8 cellular contexts compared by ENCODE assay signal in the genomic region with DNA sequence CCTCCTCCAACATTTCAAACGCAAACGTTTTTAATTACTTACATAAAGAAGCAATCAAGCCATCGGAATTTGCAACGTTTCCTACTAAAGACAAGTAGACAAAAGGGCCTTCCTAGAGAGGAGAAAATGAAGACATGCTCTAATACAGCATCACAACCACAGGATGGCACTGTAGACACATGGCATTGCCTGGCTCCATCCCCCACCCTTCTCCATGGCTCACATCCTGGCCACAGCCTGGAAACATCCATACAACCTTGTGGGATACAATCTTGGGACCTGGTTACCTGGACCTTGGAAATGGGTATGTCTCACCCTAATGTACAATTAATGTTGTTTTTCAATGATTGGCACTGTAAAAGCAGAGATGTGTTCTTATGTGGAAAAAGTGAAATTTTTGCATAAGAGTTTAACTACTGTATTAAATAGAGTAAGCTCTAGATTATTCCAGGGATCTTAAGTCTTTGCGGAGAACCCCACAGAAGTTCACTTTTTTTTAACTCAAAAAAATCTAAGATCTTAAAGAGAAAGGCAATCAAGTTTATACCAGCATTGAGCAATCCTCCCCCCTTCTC. TPM values are rescaled to one million over a fixed set of nuclear protein-coding genes. Genes with fewer than 3 reads are reported as not detected.
DNase-seq lines count a peak whose midpoint lies in the region; ATAC-seq and TF ChIP-seq lines count a peak whose summit lies in the region.

No MANE protein-coding gene starts in this region.

- H4K8ac ChIP-seq in IMR-90 (ENCODE audit: low read depth in 2 of 2, low read length in 2 of 2) = peak overlapping the region in 1 of 2 experiments; percentile 26; a peak in 1 of 4 replicates

- H3K4me2 ChIP-seq in IMR-90 (ENCODE audit: low read depth, low read length) = no peak overlapping the region

- TF ChIP-seq CTCF in IMR-90 (conservative IDR thresholded peaks at IDR 0.05; ENCODE audit: low read depth, low read length) (peak; percentile 94), Panc1 (IDR thresholded peaks at IDR 0.05) (peak; percentile 78), tibial nerve (IDR thresholded peaks at IDR 0.05) (peak; percentile 45 to 81 (median 66))

- no peak overlapping the region for H2BK120ac ChIP-seq in IMR-90 (ENCODE audit: low read depth, low read length)

- H4K91ac ChIP-seq in IMR-90 (ENCODE audit: insufficient read depth, low read depth, low read length) = no peak overlapping the region

- peak; percentile 80 for ATAC-seq in Right ventricle myocardium inferior
- ATAC-seq in IMR-90 (ENCODE audit: low read depth) = peak; percentile 98
- ATAC-seq in Panc1 = peak; percentile 91

- no peak overlapping the region for H3K27ac ChIP-seq in IMR-90 (ENCODE audit: insufficient read depth, low read length)
- no peak overlapping the region for H3K27ac ChIP-seq in Panc1 (ENCODE audit: low read length)
- no peak overlapping the region for H3K27ac ChIP-seq in tibial nerve

- H3K56ac ChIP-seq in IMR-90 (ENCODE audit: extremely low read depth, insufficient read depth, low read length) = no peak overlapping the region

- no peak overlapping the region for H2AK5ac ChIP-seq in IMR-90 (ENCODE audit: low read depth, low read length)

- H2BK15ac ChIP-seq in IMR-90 (ENCODE audit: low read depth, low read length) = no peak overlapping the region

- no peak overlapping the region for H3K4ac ChIP-seq in IMR-90 (ENCODE audit: low read depth, low read length)

- TF ChIP-seq RAD21 in IMR-90 (IDR thresholded peaks at IDR 0.05; ENCODE audit: low read length) = peak; percentile 98

- peaks cover 9 to 15% of the 10 kb centered on the region in 2 experiments; a peak in 3 of 4 replicates for H3K79me1 ChIP-seq in IMR-90 (ENCODE audit: low read depth in 1 of 2, low read length in 2 of 2)

- no peak for DNase-seq in Right ventricle myocardium inferior (ENCODE audit: missing footprints)
- DNase-seq in cardiac septum (ENCODE audit: low spot score) = no peak
- DNase-seq in IMR-90 = peak; percentile 81
- peak; percentile 67 for DNase-seq in Panc1 (ENCODE audit: low read depth, low spot score)
- DNase-seq in cerebellum (ENCODE audit: low spot score) = peak; percentile 77
- DNase-seq in left kidney (ENCODE audit: low read depth, low spot score) = peak; percentile 88
- peak in 1 of 2 donors; percentile 18 for DNase-seq in tibial nerve (ENCODE audit: low spot score in 2 of 2)
- no peak for DNase-seq in activated gamma-delta T cell treated with Interleukin-2 at 50 U/mL for 16 hours

- TF ChIP-seq POLR2A in IMR-90 (IDR thresholded peaks at IDR 0.05; ENCODE audit: low read depth, low read length) = peak; percentile 61; the same call in 1 of the 2 replicates
- TF ChIP-seq POLR2A in tibial nerve (IDR thresholded peaks at IDR 0.05) = no peak

- no peak overlapping the region for H3K9ac ChIP-seq in IMR-90 (ENCODE audit: low read depth, low read length)

- in situ Hi-C loops in IMR-90 (cut with MboI; ENCODE audit: low sequenced_read_pairs) = loop anchor here (10.0 to 25.0 kb wide), 5 partner anchors 415 to 1392 kb away; a partner anchor contains a TSS
- in situ Hi-C loops in Panc1 (cut with HindIII; ENCODE audit: low pct_unique_long_range_greater_than_20kb, low sequenced_read_pairs) = no loop called here

- H2BK20ac ChIP-seq in IMR-90 (ENCODE audit: low read depth, low read length) = no peak overlapping the region

- H3K4me1 ChIP-seq in IMR-90 (ENCODE audit: control insufficient read depth, insufficient read depth, low read length) (peaks cover 5% of the 10 kb centered on the region), Panc1 (ENCODE audit: control insufficient read depth, insufficient read depth, low read length) (no peaks in the 10 kb centered on the region), tibial nerve (peaks cover 0 to 15% (median 0%) of the 10 kb centered on the region in 4 donors)

- H2BK5ac ChIP-seq in IMR-90 (ENCODE audit: low read depth, low read length, poor library complexity, severe bottlenecking) = no peak overlapping the region

- dilution Hi-C loops in IMR-90 (cut with HindIII; ENCODE audit: low sequenced_read_pairs, unreplicated experiment) = no loop called here

- intact Hi-C loops in Right ventricle myocardium inferior (cut with DNase I) (loop anchor here (1.0 kb wide), 1 partner anchor 178 kb away; no protein-coding TSS in a partner anchor), cardiac septum (cut with DNase I) (loop anchor here (1.0 kb wide), 1 partner anchor 178 kb away; no protein-coding TSS in a partner anchor), IMR-90 (cut with micrococcal nuclease) (loop anchor here (1.0 to 10.0 kb wide), 10 partner anchors 178 to 1400 kb away; a partner anchor contains a TSS), Panc1 (cut with micrococcal nuclease; ENCODE audit: unreplicated experiment) (loop anchor here (5.0 kb wide), 1 partner anchor 177 kb away; no protein-coding TSS in a partner anchor)

- H3K36me3 ChIP-seq in IMR-90 (ENCODE audit: control insufficient read depth, insufficient read depth, low read length) = peaks cover 21% of the 10 kb centered on the region
- H3K36me3 ChIP-seq in Panc1 (ENCODE audit: control insufficient read depth, insufficient read depth, low read length) = no peaks in the 10 kb centered on the region
- H3K36me3 ChIP-seq in tibial nerve = peaks cover 0 to 33% (median 0%) of the 10 kb centered on the region in 3 donors

- no peak overlapping the region for H3K23ac ChIP-seq in IMR-90 (ENCODE audit: low read depth, low read length)

- TF ChIP-seq EP300 in tibial nerve (IDR thresholded peaks at IDR 0.05) = no peak

- H3K4me3 ChIP-seq in IMR-90 (ENCODE audit: insufficient read depth, low read depth, low read length) (no peak overlapping the region), Panc1 (ENCODE audit: low read depth in 2 of 2, low read length in 2 of 2) (no peak overlapping the region), tibial nerve (no peak overlapping the region)

- H4K5ac ChIP-seq in IMR-90 (ENCODE audit: low read depth, low read length) = no peak overlapping the region

- no TSS peak for BruUV-seq in IMR-90 (replicated peaks; lab: Mats Ljungman, UMichigan)
- no TSS peak for BruUV-seq in Panc1 (replicated peaks; lab: Mats Ljungman, UMichigan)

- CTCF ChIA-PET in IMR-90 (lab: Yijun Ruan, JAX) (interaction anchor here (0.6 to 1.4 kb wide), 3 partner anchors 10 to 688 kb away, joined by 3 to 6 read pairs (median 4); no protein-coding TSS in a partner anchor), Panc1 (lab: Charles Lee) (no interaction called here)

- no peak overlapping the region for H3K18ac ChIP-seq in IMR-90 (ENCODE audit: low read depth, low read length)

- H4K20me1 ChIP-seq in IMR-90 (ENCODE audit: insufficient read depth, low read length) = peaks cover 2% of the 10 kb centered on the region; the same call in 1 of the 2 replicates

- H3K27me3 ChIP-seq in IMR-90 (ENCODE audit: control insufficient read depth, insufficient read depth, low read length) (no peaks in the 10 kb centered on the region), Panc1 (ENCODE audit: control insufficient read depth, insufficient read depth, low read length) (no peaks in the 10 kb centered on the region), tibial nerve (no peaks in the 10 kb centered on the region)

- peak overlapping the region; percentile 66 for H2AK9ac ChIP-seq in IMR-90 (replicated peaks; ENCODE audit: low read depth, low read length, poor library complexity)

- no CpG with 5 or more reads among the region's 5 CpGs for WGBS in IMR-90 (ENCODE audit: extremely low coverage in 2 of 2, insufficient read length in 1 of 2), 2 experiments
- WGBS in tibial nerve, 2 donors = 31 to 43% methylated on average over 5 of the region's 5 CpGs

- H2AFZ ChIP-seq in IMR-90 (replicated peaks; ENCODE audit: low read length, poor library complexity) = peak overlapping the region; percentile 35

- H3K14ac ChIP-seq in IMR-90 (replicated peaks; ENCODE audit: low read depth, low read length) = no peak overlapping the region

- H3K9me3 ChIP-seq in IMR-90 (ENCODE audit: control insufficient read depth, insufficient read depth, low read length) = no peaks in the 10 kb centered on the region
- no peaks in the 10 kb centered on the region for H3K9me3 ChIP-seq in Panc1 (ENCODE audit: control insufficient read depth, insufficient read depth, low read depth, low read length)
- no peaks in the 10 kb centered on the region for H3K9me3 ChIP-seq in tibial nerve

- POLR2A ChIA-PET in IMR-90 (lab: Charles Lee; ENCODE audit: unreplicated experiment) = no interaction called here
- POLR2A ChIA-PET in Panc1 (lab: Charles Lee) = no interaction called here

- 0 out of 2 replicates have a peak, but pooled peaks cover 8% of the 10 kb centered on the region for H3K9me1 ChIP-seq in IMR-90 (ENCODE audit: insufficient read depth, low read length)

TF ChIP-seq in IMR-90, 13 proteins besides CTCF, POLR2A, EP300 and RAD21 (continues in another document):
- peak; percentile 32; the same call in 1 of the 2 replicates for TF ChIP-seq CEBPB (IDR thresholded peaks at IDR 0.05; ENCODE audit: low read depth, low read length)
- TF ChIP-seq CHD1 (IDR thresholded peaks at IDR 0.05; ENCODE audit: low read depth, low read length) = no peak
- peak; percentile 54; the same call in 1 of the 2 replicates for TF ChIP-seq MAZ (IDR thresholded peaks at IDR 0.05; ENCODE audit: borderline replicate concordance, low read depth, low read length)

RNA-seq across cellular contexts. Expression of a gene that starts 21.5 kb away (rescaled TPM):
- total RNA-seq in Right ventricle myocardium inferior (5.8 TPM), cardiac septum (6.7 TPM), IMR-90 (2012; rRNA removed) (57.9 and 78.6 TPM in 2 replicates), Panc1 (2021; ENCODE audit: unreplicated experiment) (60.9 TPM), cerebellum (24.6 TPM), tibial nerve (10 to 100 TPM; 66.6 to 89.4 (median 83.2) TPM)
- polyA plus RNA-seq in IMR-90 (2012; rRNA removed) = 65.3 and 71.1 TPM in 2 replicates
- 69.8 and 135 TPM in 2 replicates for polyA plus RNA-seq in IMR-90 (2012; cell fraction: cytosol; rRNA removed)
- polyA plus RNA-seq in IMR-90 (2012; cell fraction: nucleus; rRNA removed; ENCODE audit: low replicate concordance) = 30.9 and 44.7 TPM in 2 replicates
- 56.6 TPM for polyA plus RNA-seq in Panc1 (2012; ENCODE audit: insufficient read length)

RNA-seq across cellular contexts. Expression of a gene that starts 41.5 kb away (rescaled TPM):
- total RNA-seq in Right ventricle myocardium inferior (0.57 TPM), cardiac septum (0.27 TPM), IMR-90 (2012; rRNA removed) (not detected in 2 replicates), Panc1 (2021; ENCODE audit: unreplicated experiment) (not detected), cerebellum (0.18 TPM), tibial nerve (under 1 TPM; 0.20 to 0.87 (median 0.25) TPM)
- polyA plus RNA-seq in IMR-90 (2012; rRNA removed) = not detected in 2 replicates
- polyA plus RNA-seq in IMR-90 (2012; cell fraction: cytosol; rRNA removed) = not detected in 2 replicates
- not detected in 2 replicates for polyA plus RNA-seq in IMR-90 (2012; cell fraction: nucleus; rRNA removed; ENCODE audit: low replicate concordance)
- 0.10 TPM for polyA plus RNA-seq in Panc1 (2012; ENCODE audit: insufficient read length)

Comparison
In these comparisons a context has a peak if more than half of its experiments do, and no peak if none do; other contexts are left out.
1. DNase-seq: peak in IMR-90 (single experiment), Panc1 (single experiment), cerebellum (single experiment) and left kidney (single experiment); none in Right ventricle myocardium inferior (single experiment), cardiac septum (single experiment) and activated gamma-delta T cell treated with Interleukin-2 at 50 U/mL for 16 hours (single experiment).
2. Peak in every context shown above with its lines, with median percentiles within 50 percentile points of each other: ATAC-seq and CTCF ChIP-seq.